ENCODE assay signal across 16 cellular contexts in genomic region chr12:65015850-65016249, GRCh38.
"Had no signal": no experiment of that assay in that cellular context is flagged by ENCODE, and none has a peak within 500 bp of the region (broad histone marks: within the 10 kb centered on the region; RNA-seq: fewer than 3 reads in every experiment).

No MANE protein-coding gene starts in this region.

- H3K4me3 Mint-ChIP-seq: natural killer cell; neural progenitor cell; stimulated activated memory B cell treated with anti-CD40 and anti-IgM and Interleukin-4, amounts not matched to agents 10 μg/mL and 1 μg/mL and 100 μg/mL, for 72 hours; stimulated activated naive CD8-positive, alpha-beta T cell treated with anti-CD3 and anti-CD28 coated beads, Interleukin-15, Interleukin-2, amounts not matched to agents 100 ng/mL and 50 ng/mL, for 24 hours had no signal

- H3K27ac Mint-ChIP-seq: natural killer cell; neural progenitor cell; stimulated activated memory B cell treated with anti-CD40 and anti-IgM and Interleukin-4, amounts not matched to agents 10 μg/mL and 1 μg/mL and 100 μg/mL, for 72 hours; stimulated activated naive CD8-positive, alpha-beta T cell treated with anti-CD3 and anti-CD28 coated beads, Interleukin-15, Interleukin-2, amounts not matched to agents 100 ng/mL and 50 ng/mL, for 24 hours had no signal

- H3K4me1 ChIP-seq: colonic mucosa, upper lobe of right lung had no signal

- H3K27ac ChIP-seq: colonic mucosa, neural progenitor cell, ovary, tibial artery, upper lobe of right lung, vagina had no signal

- H3K4me2 ChIP-seq: neural progenitor cell had no signal

- H2AFZ ChIP-seq: neural progenitor cell had no signal

- ATAC-seq: left ventricle myocardium superior; natural killer cell; right cardiac atrium; stimulated activated memory B cell treated with anti-CD40 and anti-IgM and Interleukin-4, amounts not matched to agents 10 μg/mL and 1 μg/mL and 100 μg/mL, for 72 hours; upper lobe of right lung had no signal

- H3K36me3 ChIP-seq: colonic mucosa, neural progenitor cell, ovary, tibial artery, upper lobe of right lung, vagina had no signal

- H3K9me3 Mint-ChIP-seq: natural killer cell; neural progenitor cell; stimulated activated memory B cell treated with anti-CD40 and anti-IgM and Interleukin-4, amounts not matched to agents 10 μg/mL and 1 μg/mL and 100 μg/mL, for 72 hours; stimulated activated naive CD8-positive, alpha-beta T cell treated with anti-CD3 and anti-CD28 coated beads, Interleukin-15, Interleukin-2, amounts not matched to agents 100 ng/mL and 50 ng/mL, for 24 hours had no signal

- H3K27me3 ChIP-seq: colonic mucosa, neural progenitor cell, ovary, tibial artery, upper lobe of right lung, vagina had no signal

- H3K4me1 Mint-ChIP-seq: natural killer cell; neural progenitor cell; stimulated activated memory B cell treated with anti-CD40 and anti-IgM and Interleukin-4, amounts not matched to agents 10 μg/mL and 1 μg/mL and 100 μg/mL, for 72 hours had no signal

- H3K36me3 Mint-ChIP-seq: natural killer cell; neural progenitor cell; stimulated activated memory B cell treated with anti-CD40 and anti-IgM and Interleukin-4, amounts not matched to agents 10 μg/mL and 1 μg/mL and 100 μg/mL, for 72 hours had no signal

- H3K4me3 ChIP-seq: colonic mucosa, lung, neural progenitor cell, ovary, tibial artery, upper lobe of right lung, vagina had no signal

- DNase-seq: colonic mucosa; dermis blood vessel endothelial cell; effector CD8-positive, alpha-beta T cell; foreskin melanocyte; left ventricle myocardium superior; natural killer cell; ovary; right cardiac atrium; stimulated activated CD4-positive, alpha-beta T cell treated with anti-CD3 and anti-CD28 coated beads, Interleukin-4, amount 100 ng/mL, for 24 hours; tibial artery; upper lobe of right lung had no signal
